Comparison of ENCODE assay signal across 26 cellular contexts in the genomic region with DNA sequence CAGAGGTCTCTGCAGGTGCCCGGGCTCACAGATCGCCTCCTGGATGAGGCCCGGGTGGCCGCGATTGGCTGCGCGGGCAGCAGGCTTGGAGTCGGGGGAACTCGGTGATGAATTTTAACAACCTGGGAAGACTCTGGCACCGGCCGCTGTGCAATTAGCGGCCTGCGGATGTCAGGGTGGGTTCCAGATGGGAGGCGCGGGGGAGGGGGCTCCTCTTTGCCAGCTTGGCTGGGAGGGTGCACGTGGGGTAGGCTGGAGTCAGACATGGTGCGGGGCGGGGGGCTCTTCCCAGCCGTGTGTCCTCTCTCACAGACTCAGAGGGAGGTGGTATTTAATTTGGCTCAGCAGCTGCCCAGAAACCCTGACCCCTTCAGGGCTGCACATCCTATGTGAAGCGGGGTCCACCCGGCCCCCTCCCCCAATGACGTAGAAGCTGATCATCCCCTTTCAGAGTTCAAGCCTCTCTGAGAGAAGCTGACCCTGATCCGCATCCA.
DNase-seq lines count a peak whose midpoint lies in the region; ATAC-seq and TF ChIP-seq lines count a peak whose summit lies in the region.
"Had no signal": no experiment of that assay in that cellular context is flagged by ENCODE, and none has a peak within 500 bp of the region (broad histone marks: within the 10 kb centered on the region; RNA-seq: fewer than 3 reads in every experiment).

No MANE protein-coding gene starts in this region.

- intact Hi-C loops in right cardiac atrium (cut with DNase I): loop anchor here in 1 of 4 donors (10.0 kb wide), 1 partner anchor 85 kb away; the partner anchor contains the start of gene KIF26A
- intact Hi-C loops in left ventricle myocardium inferior (cut with micrococcal nuclease): no loop called here
- intact Hi-C loops in lower lobe of right lung (cut with DNase I): no loop called here

- H3K36me3 ChIP-seq in left ventricle myocardium inferior (no peaks in the 10 kb centered on the region), WERI-Rb-1 (no peaks in the 10 kb centered on the region), lower lobe of right lung (no peaks in the 10 kb centered on the region)
- H3K36me3 ChIP-seq: BLaER1, cardiac muscle cell, ovary had no signal

- 67% methylated on average over 23 of the region's 23 CpGs for WGBS in right cardiac atrium

- H3K9me3 ChIP-seq in right cardiac atrium (ENCODE audit: control insufficient read depth, low read length): no peaks in the 10 kb centered on the region
- H3K9me3 ChIP-seq in left ventricle myocardium inferior (replicated peaks): no peaks in the 10 kb centered on the region
- H3K9me3 ChIP-seq in WERI-Rb-1 (ENCODE audit: severe bottlenecking): no peaks in the 10 kb centered on the region
- H3K9me3 ChIP-seq in lower lobe of right lung: no peaks in the 10 kb centered on the region
- H3K9me3 ChIP-seq: BLaER1, ovary had no signal

- no peak for ATAC-seq in right cardiac atrium
- no peak for ATAC-seq in lower lobe of right lung
- no peak for ATAC-seq in GM21786 (IDR thresholded peaks at IDR 0.05; ENCODE audit: unreplicated experiment)
- ATAC-seq in GM19023 (IDR thresholded peaks at IDR 0.05; ENCODE audit: unreplicated experiment): no peak
- no peak for ATAC-seq in GM18498 (IDR thresholded peaks at IDR 0.05; ENCODE audit: unreplicated experiment)
- ATAC-seq: activated naive CD4-positive, alpha-beta T cell treated with anti-CD3 and anti-CD28 coated beads, Interleukin-2, amount 50 U/mL, for 72 hours; activated T-helper 17 cell treated with anti-CD3 and anti-CD28 coated beads, Interleukin-2, amount 50 U/mL, for 72 hours; naive thymus-derived CD8-positive, alpha-beta T cell; sciatic nerve; WTC11 had no signal

- DNase-seq in right cardiac atrium: peak in 2 of 3 donors; percentile 27 to 44
- no peak for DNase-seq in left ventricle myocardium inferior
- peak; percentile 63 for DNase-seq in WERI-Rb-1
- DNase-seq in lower lobe of right lung: peak; percentile 20
- DNase-seq in NCI-H2196 (lab: John Stamatoyannopoulos, UW; ENCODE audit: unreplicated experiment): no peak
- DNase-seq: activated CD8-positive, alpha-beta memory T cell treated with anti-CD3 and anti-CD28 coated beads, Interleukin-2, amount 50 U/mL, for 4 hours; anterior cingulate cortex; DMS79; GF-D8; KBM-7; MM.1S; NCI-H187 treated with DMSO at 0.1 percent for 48 hours; NCI-H510A treated with DMSO at 0.1 percent for 48 hours; stimulated activated CD4-positive, alpha-beta T cell treated with anti-CD3 and anti-CD28 coated beads, Interleukin-15, amount 100 ng/mL, for 24 hours; T1000 had no signal

- H3K4me1 ChIP-seq in right cardiac atrium (ENCODE audit: control insufficient read depth, insufficient read depth, low read length) (peaks cover 8% of the 10 kb centered on the region), left ventricle myocardium inferior (peaks cover 17% of the 10 kb centered on the region), lower lobe of right lung (peaks cover 10% of the 10 kb centered on the region)

- H3K27me3 ChIP-seq in right cardiac atrium (ENCODE audit: control insufficient read depth, insufficient read depth) (no peaks in the 10 kb centered on the region), left ventricle myocardium inferior (ENCODE audit: low read depth) (peaks cover 44% of the 10 kb centered on the region), WERI-Rb-1 (ENCODE audit: insufficient read depth, low read depth, severe bottlenecking) (no peaks in the 10 kb centered on the region), lower lobe of right lung (ENCODE audit: low read depth) (peaks cover 23% of the 10 kb centered on the region)
- H3K27me3 ChIP-seq: cardiac muscle cell, ovary had no signal

- no peak for TF ChIP-seq CTCF in left ventricle myocardium inferior (IDR thresholded peaks at IDR 0.05; ENCODE audit: borderline replicate concordance)
- TF ChIP-seq CTCF in WERI-Rb-1 (IDR thresholded peaks at IDR 0.05; ENCODE audit: low read depth, low read length): no peak
- TF ChIP-seq CTCF in lower lobe of right lung (IDR thresholded peaks at IDR 0.05): no peak

- H3K27ac ChIP-seq in right cardiac atrium (ENCODE audit: low read length) (no peak overlapping the region), left ventricle myocardium inferior (replicated peaks) (no peak overlapping the region), WERI-Rb-1 (peak overlapping the region; percentile 96), lower lobe of right lung (no peak overlapping the region)
- H3K27ac ChIP-seq: BLaER1, cardiac muscle cell, ovary had no signal

- H3K4me3 ChIP-seq in right cardiac atrium (ENCODE audit: low read length) (no peak overlapping the region), left ventricle myocardium inferior (no peak overlapping the region), WERI-Rb-1 (ENCODE audit: low read depth, low read length) (peak overlapping the region; percentile 20), lower lobe of right lung (no peak overlapping the region)
- H3K4me3 ChIP-seq: BLaER1, cardiac muscle cell, ovary had no signal

Comparison
In these comparisons a context has a peak if more than half of its experiments do, and no peak if none do; other contexts are left out.
1. DNase-seq: peak in right cardiac atrium (2 of 3), WERI-Rb-1 (single experiment) and lower lobe of right lung (single experiment); none in left ventricle myocardium inferior (single experiment) and NCI-H2196 (single experiment).